1 cellular context compared by ENCODE assay signal in the genomic region with DNA sequence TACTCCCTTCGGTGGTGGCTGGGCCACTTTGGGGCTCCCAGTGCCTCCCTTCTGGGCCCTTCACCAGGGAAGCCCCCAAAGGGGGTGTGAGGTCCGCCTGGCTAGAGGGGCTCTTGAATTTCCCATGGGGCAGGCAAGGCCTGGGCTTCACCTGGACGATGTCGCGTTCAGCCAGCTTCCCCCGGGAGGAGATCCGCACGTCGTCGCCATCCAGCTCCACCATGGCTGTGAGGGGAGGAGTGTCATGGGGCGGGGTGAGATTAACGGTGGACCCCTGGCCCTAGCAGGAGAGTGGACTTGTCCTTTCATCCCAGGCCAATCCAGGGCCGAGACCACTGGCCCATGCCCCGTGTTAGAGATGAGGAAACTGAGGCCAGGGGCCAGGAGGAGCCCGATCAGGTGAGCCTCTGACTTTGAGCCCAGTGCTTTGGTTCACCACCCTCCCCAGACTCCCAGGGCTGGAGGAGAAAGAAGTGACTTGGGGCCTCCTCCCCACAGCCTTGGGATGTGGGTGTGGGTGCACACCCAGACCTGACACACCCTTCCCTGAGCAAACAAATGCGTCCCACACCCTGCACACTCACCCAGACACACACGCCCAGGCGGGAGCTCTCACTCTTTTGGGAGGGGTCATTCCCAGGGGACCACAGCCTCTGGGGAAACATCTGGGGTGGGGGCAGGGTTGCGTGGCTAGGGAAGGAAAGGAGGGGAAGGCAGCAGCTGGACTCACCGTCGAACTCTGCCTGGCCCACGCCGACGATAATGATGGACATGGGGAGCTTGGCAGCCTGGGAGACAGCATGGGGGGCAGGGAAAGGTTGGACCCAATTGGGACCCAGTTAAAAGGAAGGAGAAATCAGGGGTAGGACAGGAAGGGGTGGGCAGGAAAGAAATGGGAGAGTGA.
A peak's percentile ranks its signal among the peaks of the same experiment; 100 is the strongest.
TF ChIP-seq lines count a peak whose summit lies in the region.

No MANE protein-coding gene starts in this region.

TF ChIP-seq in HEK293, 187 proteins besides CTCF, POLR2A, EP300 and RAD21 (continued from another document):
- TF ChIP-seq, protein P1, sequence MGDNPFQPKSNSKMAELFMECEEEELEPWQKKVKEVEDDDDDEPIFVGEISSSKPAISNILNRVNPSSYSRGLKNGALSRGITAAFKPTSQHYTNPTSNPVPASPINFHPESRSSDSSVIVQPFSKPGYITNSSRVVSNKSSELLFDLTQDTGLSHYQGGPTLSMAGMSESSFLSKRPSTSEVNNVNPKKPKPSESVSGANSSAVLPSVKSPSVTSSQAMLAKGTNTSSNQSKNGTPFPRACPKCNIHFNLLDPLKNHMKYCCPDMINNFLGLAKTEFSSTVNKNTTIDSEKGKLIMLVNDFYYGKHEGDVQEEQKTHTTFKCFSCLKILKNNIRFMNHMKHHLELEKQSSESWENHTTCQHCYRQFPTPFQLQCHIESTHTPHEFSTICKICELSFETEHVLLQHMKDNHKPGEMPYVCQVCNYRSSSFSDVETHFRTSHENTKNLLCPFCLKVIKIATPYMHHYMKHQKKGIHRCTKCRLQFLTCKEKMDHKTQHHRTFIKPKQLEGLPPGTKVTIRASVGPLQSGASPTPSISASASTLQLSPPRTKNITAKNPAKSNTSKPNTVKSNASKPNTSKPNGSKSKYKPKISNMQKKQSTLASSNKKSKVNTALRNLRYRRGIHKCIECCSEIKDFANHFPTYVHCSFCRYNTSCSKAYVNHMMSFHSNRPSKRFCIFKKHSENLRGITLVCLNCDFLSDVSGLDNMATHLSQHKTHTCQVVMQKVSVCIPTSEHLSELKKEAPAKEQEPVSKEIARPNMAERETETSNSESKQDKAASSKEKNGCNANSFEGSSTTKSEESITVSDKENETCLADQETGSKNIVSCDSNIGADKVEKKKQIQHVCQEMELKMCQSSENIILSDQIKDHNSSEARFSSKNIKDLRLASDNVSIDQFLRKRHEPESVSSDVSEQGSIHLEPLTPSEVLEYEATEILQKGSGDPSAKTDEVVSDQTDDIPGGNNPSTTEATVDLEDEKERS (tag by site-specific recombination; IDR thresholded peaks at IDR 0.05), result no peak
- TF ChIP-seq ZSCAN30 (tag by site-specific recombination; IDR thresholded peaks at IDR 0.05), result no peak
- TF ChIP-seq, protein P2, sequence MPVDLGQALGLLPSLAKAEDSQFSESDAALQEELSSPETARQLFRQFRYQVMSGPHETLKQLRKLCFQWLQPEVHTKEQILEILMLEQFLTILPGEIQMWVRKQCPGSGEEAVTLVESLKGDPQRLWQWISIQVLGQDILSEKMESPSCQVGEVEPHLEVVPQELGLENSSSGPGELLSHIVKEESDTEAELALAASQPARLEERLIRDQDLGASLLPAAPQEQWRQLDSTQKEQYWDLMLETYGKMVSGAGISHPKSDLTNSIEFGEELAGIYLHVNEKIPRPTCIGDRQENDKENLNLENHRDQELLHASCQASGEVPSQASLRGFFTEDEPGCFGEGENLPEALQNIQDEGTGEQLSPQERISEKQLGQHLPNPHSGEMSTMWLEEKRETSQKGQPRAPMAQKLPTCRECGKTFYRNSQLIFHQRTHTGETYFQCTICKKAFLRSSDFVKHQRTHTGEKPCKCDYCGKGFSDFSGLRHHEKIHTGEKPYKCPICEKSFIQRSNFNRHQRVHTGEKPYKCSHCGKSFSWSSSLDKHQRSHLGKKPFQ (tag by site-specific recombination; IDR thresholded peaks at IDR 0.05), result no peak
- peak; percentile 83 for TF ChIP-seq ZFHX2 (tag by site-specific recombination; conservative IDR thresholded peaks at IDR 0.05)
- no peak for TF ChIP-seq GLIS2 (tag by site-specific recombination; IDR thresholded peaks at IDR 0.05)
TF ChIP-seq in HEK293: peak in this region for 5.
